In the genomic region with DNA sequence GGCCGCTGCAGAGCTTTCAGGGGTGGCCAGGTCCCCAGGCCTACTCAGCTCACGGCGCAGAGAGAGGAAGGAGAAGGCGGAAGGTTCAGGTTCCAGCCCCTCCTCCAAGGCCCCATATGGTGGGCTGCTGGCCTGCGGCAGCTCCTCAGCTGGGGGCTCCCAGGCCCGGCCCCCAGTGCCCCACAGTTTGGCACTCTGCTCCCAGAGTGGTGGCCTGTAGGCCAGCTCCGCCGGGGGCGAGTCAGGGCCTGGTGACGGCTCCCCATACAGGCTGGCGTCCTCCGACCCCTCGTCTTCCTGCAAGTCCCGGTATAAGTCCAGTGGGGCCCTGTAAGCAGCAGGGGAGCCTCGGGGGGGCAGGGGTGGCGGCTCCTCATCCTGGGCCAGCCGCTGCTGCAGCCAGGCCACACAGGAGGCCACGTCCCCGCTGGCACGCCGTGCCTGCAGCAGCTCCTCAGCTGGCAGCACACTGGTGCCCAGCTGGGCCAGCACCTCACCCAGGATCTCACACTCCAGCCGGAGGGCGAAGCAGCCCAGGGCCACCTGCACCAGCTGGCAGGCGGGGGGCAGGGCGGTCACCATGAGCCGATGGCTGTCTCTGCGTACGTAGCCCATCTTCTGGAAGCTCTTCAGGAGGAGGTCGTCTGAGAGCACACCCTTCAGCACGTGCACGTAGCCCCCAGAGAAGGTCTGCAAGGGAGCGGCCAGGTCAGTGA, we compare ENCODE assay signal across 24 cellular contexts. TPM values are rescaled to one million over a fixed set of nuclear protein-coding genes. Genes with fewer than 3 reads are reported as not detected.
A peak's percentile ranks its signal among the peaks of the same experiment; 100 is the strongest.
DNase-seq lines count a peak whose midpoint lies in the region; ATAC-seq and TF ChIP-seq lines count a peak whose summit lies in the region.
"Had no signal": no experiment of that assay in that cellular context is flagged by ENCODE, and none has a peak within 500 bp of the region (broad histone marks: within the 10 kb centered on the region; RNA-seq: fewer than 3 reads in every experiment).

No MANE protein-coding gene starts in this region.

- no peak for TF ChIP-seq POLR2A in ovary (IDR thresholded peaks at IDR 0.05)

- TF ChIP-seq CTCF in heart right ventricle (IDR thresholded peaks at IDR 0.05) (no peak), ovary (IDR thresholded peaks at IDR 0.05) (no peak)

- intact Hi-C loops in right cardiac atrium (cut with DNase I) (no loop called here), heart right ventricle (cut with DNase I) (no loop called here), ovary (cut with DNase I) (no loop called here)

- H3K4me1 Mint-ChIP-seq in central memory CD8-positive, alpha-beta T cell: peaks cover 31% of the 10 kb centered on the region

- H3K36me3 ChIP-seq in heart right ventricle (peaks cover 0 to 53% (median 7%) of the 10 kb centered on the region in 9 donors), ovary (no peaks in the 10 kb centered on the region)

- WGBS in right cardiac atrium: 86% methylated on average over 32 of the region's 32 CpGs
- WGBS in heart right ventricle, 2 donors: 89% methylated on average over 32 of the region's 32 CpGs
- 81 to 89% (median 84%) methylated on average over 23 to 32 of the region's 32 CpGs for WGBS in ovary, 3 donors

- TF ChIP-seq EP300 in ovary (IDR thresholded peaks at IDR 0.05): no peak

- peaks cover 32% of the 10 kb centered on the region for H3K36me3 Mint-ChIP-seq in central memory CD8-positive, alpha-beta T cell (ENCODE audit: insufficient read depth)

- H3K27me3 Mint-ChIP-seq in central memory CD8-positive, alpha-beta T cell: no peaks in the 10 kb centered on the region

- H3K27ac ChIP-seq in right cardiac atrium (ENCODE audit: low read length): no peak overlapping the region
- H3K27ac ChIP-seq in heart right ventricle: no peak overlapping the region
- H3K27ac ChIP-seq in ovary: no peak overlapping the region
- H3K27ac ChIP-seq: cardiac muscle cell, gastroesophageal sphincter, stomach had no signal

- H3K27ac Mint-ChIP-seq in central memory CD8-positive, alpha-beta T cell (ENCODE audit: low read depth): peak overlapping the region; percentile 29
- H3K27ac Mint-ChIP-seq: mesothelial cell of epicardium; nephron progenitor cell; T-helper 1 cell treated with Interleukin-12 subunit alpha and Interleukin-12 subunit beta and Interleukin-4 antibody, amounts not matched to agents 30 μg/mL and 1 μg/mL, for 36 hours had no signal

- H3K4me3 Mint-ChIP-seq in central memory CD8-positive, alpha-beta T cell: no peak overlapping the region
- H3K4me3 Mint-ChIP-seq: mesothelial cell of epicardium; nephron progenitor cell; T-helper 1 cell treated with Interleukin-12 subunit alpha and Interleukin-12 subunit beta and Interleukin-4 antibody, amounts not matched to agents 30 μg/mL and 1 μg/mL, for 36 hours had no signal

- H3K9me3 Mint-ChIP-seq in central memory CD8-positive, alpha-beta T cell: no peaks in the 10 kb centered on the region
- H3K9me3 Mint-ChIP-seq: mesothelial cell of epicardium; nephron progenitor cell; T-helper 1 cell treated with Interleukin-12 subunit alpha and Interleukin-12 subunit beta and Interleukin-4 antibody, amounts not matched to agents 30 μg/mL and 1 μg/mL, for 36 hours had no signal

- H3K27me3 ChIP-seq in right cardiac atrium (ENCODE audit: control insufficient read depth, insufficient read depth): no peaks in the 10 kb centered on the region
- H3K27me3 ChIP-seq in heart right ventricle: no peaks in the 10 kb centered on the region
- H3K27me3 ChIP-seq in ovary: no peaks in the 10 kb centered on the region
- H3K27me3 ChIP-seq: cardiac muscle cell had no signal

- peaks cover 3% of the 10 kb centered on the region for H3K4me1 ChIP-seq in right cardiac atrium (ENCODE audit: control insufficient read depth, insufficient read depth, low read length)
- H3K4me1 ChIP-seq in heart right ventricle: peaks cover 10 to 34% (median 26%) of the 10 kb centered on the region in 9 donors
- peaks cover 11% of the 10 kb centered on the region for H3K4me1 ChIP-seq in ovary (ENCODE audit: insufficient read depth)

- no peak for ATAC-seq in right cardiac atrium
- ATAC-seq in heart right ventricle: no peak
- ATAC-seq in central memory CD8-positive, alpha-beta T cell (replicated peaks; ENCODE audit: extremely low read depth, poor library complexity, severe bottlenecking): no peak
- no peak for ATAC-seq in HG03095 (IDR thresholded peaks at IDR 0.05; ENCODE audit: unreplicated experiment)
- ATAC-seq: esophagus mucosa, gastroesophageal sphincter had no signal

- H3K9me3 ChIP-seq in right cardiac atrium (ENCODE audit: control insufficient read depth, low read length): no peaks in the 10 kb centered on the region
- no peaks in the 10 kb centered on the region for H3K9me3 ChIP-seq in heart right ventricle
- H3K9me3 ChIP-seq in ovary: no peaks in the 10 kb centered on the region
- H3K9me3 ChIP-seq: gastroesophageal sphincter, stomach had no signal

- peak in 2 of 3 donors; percentile 27 to 67 for DNase-seq in right cardiac atrium
- no peak for DNase-seq in heart right ventricle
- peak; percentile 49 for DNase-seq in NCI-H345 (lab: John Stamatoyannopoulos, UW)
- DNase-seq in central memory CD8-positive, alpha-beta T cell (ENCODE audit: low spot score in 2 of 2): no peak
- peak; percentile 15 to 52 (median 41) for DNase-seq in ovary
- DNase-seq in foreskin melanocyte: no peak
- no peak for DNase-seq in superior temporal gyrus (ENCODE audit: extremely low spot score)
- DNase-seq: activated T-cell treated with anti-CD3 and anti-CD28 coated beads for 4 hours; amniotic stem cell; DND-41; GOT3; NCI-H1048; NCI-H2081 treated with DMSO at 0.1 percent for 48 hours; NCI-H526; nephron progenitor cell; stimulated activated CD4-positive, alpha-beta T cell treated with anti-CD3 and anti-CD28 coated beads, Interleukin-4, amount 100 ng/mL, for 4 hours; stomach; trophoblast cell had no signal

- H3K4me3 ChIP-seq in right cardiac atrium (ENCODE audit: low read length) (no peak overlapping the region), heart right ventricle (no peak overlapping the region), ovary (no peak overlapping the region)
- H3K4me3 ChIP-seq: cardiac muscle cell, gastroesophageal sphincter, stomach had no signal

RNA-seq across cellular contexts. Expression of a gene that starts 3.7 kb away (rescaled TPM):
- 1 to 10 TPM; 2.3 to 5.2 (median 3.6) TPM for total RNA-seq in right cardiac atrium
- 3.1 TPM for polyA plus RNA-seq in right cardiac atrium
- 1 to 10 TPM; 1.9 to 4.1 (median 2.9) TPM for total RNA-seq in heart right ventricle
- 10 to 100 TPM in 1 of 2 donors, 1 to 10 TPM in 1; 3.2 to 13.0 TPM for polyA plus RNA-seq in heart right ventricle
- 10 to 100 TPM in 4 of 7 donors, 1 to 10 TPM in 3; 3.6 to 29.8 (median 11.1) TPM for total RNA-seq in ovary
- polyA plus RNA-seq in ovary: 1 to 10 TPM in 1 of 2 donors, under 1 TPM in 1; 0.42 to 4.8 TPM

RNA-seq across cellular contexts. Expression of a gene that starts 11.3 kb away (rescaled TPM):
- 10 to 100 TPM; 21.4 to 29.7 (median 26.9) TPM for total RNA-seq in right cardiac atrium
- polyA plus RNA-seq in right cardiac atrium: 25.7 TPM
- 10 to 100 TPM; 14.7 to 31.4 (median 21.6) TPM for total RNA-seq in heart right ventricle
- 10 to 100 TPM; 35.9 to 63.4 TPM for polyA plus RNA-seq in heart right ventricle
- total RNA-seq in ovary: 10 to 100 TPM; 22.8 to 62.1 (median 51.9) TPM
- 10 to 100 TPM; 16.9 to 54.5 TPM for polyA plus RNA-seq in ovary

RNA-seq across cellular contexts. Expression of a gene that starts 22.9 kb away (rescaled TPM):
- total RNA-seq in right cardiac atrium (10 to 100 TPM; 10.6 to 16.3 (median 14.8) TPM), heart right ventricle (10 to 100 TPM in 9 of 10 donors, 1 to 10 TPM in 1; 9.3 to 15.6 (median 11.8) TPM), ovary (10 to 100 TPM in 4 of 7 donors, 1 to 10 TPM in 3; 4.2 to 15.5 (median 10.0) TPM)
- polyA plus RNA-seq in right cardiac atrium (18.4 TPM), heart right ventricle (10 to 100 TPM in 1 of 2 donors, 1 to 10 TPM in 1; 7.0 to 41.0 TPM), ovary (1 to 10 TPM in 1 of 2 donors, under 1 TPM in 1; 0.50 to 9.7 TPM)

RNA-seq across cellular contexts. Expression of a gene that starts 23.6 kb away (rescaled TPM):
- total RNA-seq in right cardiac atrium (10 to 100 TPM; 12.4 to 16.2 (median 14.9) TPM), heart right ventricle (10 to 100 TPM in 9 of 10 donors, 1 to 10 TPM in 1; 8.2 to 16.0 (median 12.8) TPM), ovary (10 to 100 TPM; 21.7 to 39.9 (median 28.3) TPM)
- polyA plus RNA-seq in right cardiac atrium (12.1 TPM), heart right ventricle (10 to 100 TPM; 12.2 to 29.3 TPM), ovary (10 to 100 TPM in 1 of 2 donors, 1 to 10 TPM in 1; 7.1 to 25.2 TPM)

RNA-seq across cellular contexts. Expression of a gene that starts 40.1 kb away (rescaled TPM):
- total RNA-seq in right cardiac atrium: 1 to 10 TPM; 1.4 to 5.3 (median 3.3) TPM
- polyA plus RNA-seq in right cardiac atrium: 2.4 TPM
- total RNA-seq in heart right ventricle: 1 to 10 TPM in 9 of 10 donors, under 1 TPM in 1; 0.76 to 4.6 (median 2.4) TPM
- 1 to 10 TPM; 4.1 TPM for polyA plus RNA-seq in heart right ventricle
- 1 to 10 TPM; 1.5 to 8.2 (median 5.8) TPM for total RNA-seq in ovary
- polyA plus RNA-seq in ovary: 1 to 10 TPM; 3.4 to 3.7 TPM

Comparison
In these comparisons a context has a peak if more than half of its experiments do, and no peak if none do; other contexts are left out.
1. DNase-seq: peak in right cardiac atrium (2 of 3), NCI-H345 (single experiment) and ovary (5 of 5); none in heart right ventricle (0 of 2), central memory CD8-positive, alpha-beta T cell (0 of 2), foreskin melanocyte (single experiment) and superior temporal gyrus (single experiment).